9 cellular contexts compared by ENCODE assay signal in genomic region chr10:100656479-100656878, GRCh38.
DNase-seq lines count a peak whose midpoint lies in the region; ATAC-seq, FAIRE-seq and TF ChIP-seq lines count a peak whose summit lies in the region.
"Had no signal": no experiment of that assay in that cellular context is flagged by ENCODE, and none has a peak within 500 bp of the region (broad histone marks: within the 10 kb centered on the region; RNA-seq: fewer than 3 reads in every experiment).

No MANE protein-coding gene starts in this region.

- no peaks in the 10 kb centered on the region for H4K20me1 ChIP-seq in HCT116 (ENCODE audit: insufficient read depth)

- H3K4me1 ChIP-seq in HCT116 (ENCODE audit: control insufficient read depth in 1 of 2, insufficient read depth in 2 of 2, low read length in 2 of 2) (peaks cover 6 to 26% of the 10 kb centered on the region in 2 experiments; a peak in 3 of 4 replicates), small intestine (ENCODE audit: control insufficient read depth in 2 of 2, insufficient read depth in 1 of 2, low read depth in 1 of 2, low read length in 1 of 2) (no peaks in the 10 kb centered on the region)
- H3K4me1 ChIP-seq in naive thymus-derived CD4-positive, alpha-beta T cell (ENCODE audit: control insufficient read depth in 2 of 2, insufficient read depth in 2 of 2, low read length in 2 of 2) = peaks cover 4 to 16% of the 10 kb centered on the region in 2 donors

- ATAC-seq in HCT116 = peak; percentile 88
- ATAC-seq in naive thymus-derived CD4-positive, alpha-beta T cell = peak; percentile 26
- ATAC-seq: Right ventricle myocardium inferior had no signal

- no peaks in the 10 kb centered on the region for H3K36me3 ChIP-seq in HCT116 (ENCODE audit: control insufficient read depth in 1 of 2, insufficient read depth in 2 of 2, low read length in 2 of 2)
- H3K36me3 ChIP-seq in naive thymus-derived CD4-positive, alpha-beta T cell (ENCODE audit: control insufficient read depth in 2 of 3, insufficient read depth in 3 of 3, low read length in 3 of 3) = no peaks in the 10 kb centered on the region
- H3K36me3 ChIP-seq in small intestine (ENCODE audit: control insufficient read depth in 2 of 2, insufficient read depth in 2 of 2, low read length in 2 of 2) = no peaks in the 10 kb centered on the region

- RAD21 ChIA-PET in HCT116 (lab: Charles Lee; ENCODE audit: low non-redundant PET in 1 of 2, low total read pairs in 2 of 2, uncharacterized antibody in 2 of 2, unreplicated experiment in 2 of 2) = no interaction called here

- POLR2A ChIA-PET in HCT116 (lab: Charles Lee) = no interaction called here
- POLR2A ChIA-PET in naive thymus-derived CD4-positive, alpha-beta T cell (lab: Charles Lee) = no interaction called here

- no peak overlapping the region for H3K27ac Mint-ChIP-seq in naive thymus-derived CD4-positive, alpha-beta T cell
- no peak overlapping the region for H3K27ac Mint-ChIP-seq in T-helper 2 cell treated with Interferon-gamma antibody and Interleukin-4, amounts not matched to agents 5 μg/mL and 100 μg/mL, for 36 hours

- intact Hi-C loops in HCT116 (cut with micrococcal nuclease) = no loop called here
- intact Hi-C loops in naive thymus-derived CD4-positive, alpha-beta T cell (cut with micrococcal nuclease) = loop anchor here in 1 of 2 donors (5.0 to 10.0 kb wide), 4 partner anchors 91 to 568 kb away; partner anchors contain the start of genes LBX1 and PAX2

- H3K9me3 Mint-ChIP-seq in naive thymus-derived CD4-positive, alpha-beta T cell = peaks cover 0 to 11% (median 0%) of the 10 kb centered on the region in 11 donors
- no peaks in the 10 kb centered on the region for H3K9me3 Mint-ChIP-seq in T-helper 2 cell treated with Interferon-gamma antibody and Interleukin-4, amounts not matched to agents 5 μg/mL and 100 μg/mL, for 36 hours

- H3K36me3 Mint-ChIP-seq in naive thymus-derived CD4-positive, alpha-beta T cell = peaks cover 0 to 12% (median 5%) of the 10 kb centered on the region in 5 donors
- H3K36me3 Mint-ChIP-seq in T-helper 2 cell treated with Interferon-gamma antibody and Interleukin-4, amounts not matched to agents 5 μg/mL and 100 μg/mL, for 36 hours (ENCODE audit: low read depth) = no peaks in the 10 kb centered on the region

- peak overlapping the region in 1 of 10 donors; percentile 91 for H3K4me3 Mint-ChIP-seq in naive thymus-derived CD4-positive, alpha-beta T cell
- no peak overlapping the region for H3K4me3 Mint-ChIP-seq in T-helper 2 cell treated with Interferon-gamma antibody and Interleukin-4, amounts not matched to agents 5 μg/mL and 100 μg/mL, for 36 hours

- H3K79me2 ChIP-seq in HCT116 (ENCODE audit: insufficient read depth, low read length) = no peaks in the 10 kb centered on the region

- no peak for TF ChIP-seq RAD21 in HCT116 (IDR thresholded peaks at IDR 0.05; ENCODE audit: low read depth)

- no peaks in the 10 kb centered on the region for H3K9me2 ChIP-seq in HCT116 (ENCODE audit: insufficient read depth)

- TF ChIP-seq CTCF in HCT116 (IDR thresholded peaks at IDR 0.05 in 2 of 3, conservative IDR thresholded peaks at IDR 0.05 in 1 of 3; ENCODE audit: borderline replicate concordance in 1 of 3, insufficient read depth in 1 of 3, low read depth in 2 of 3, low read length in 2 of 3) (0 out of 6 replicates have a peak, but pooled peaks of 1 of the 3 experiments have one; percentile 7), choroid plexus epithelial cell (conservative IDR thresholded peaks at IDR 0.05; ENCODE audit: low read depth, low read length) (no peak)

- no TSS peak for BruUV-seq in HCT116 (replicated peaks; lab: Mats Ljungman, UMichigan)

- H3K4me2 ChIP-seq in HCT116 (ENCODE audit: low read length) = peak overlapping the region; percentile 67

- peak overlapping the region; percentile 28 to 30; a peak in 3 of 4 replicates for H3K4me3 ChIP-seq in HCT116 (replicated peaks in 1 of 2; ENCODE audit: low read depth in 1 of 2, low read length in 2 of 2)
- H3K4me3 ChIP-seq in choroid plexus epithelial cell (ENCODE audit: low read depth, low read length) = no peak overlapping the region
- H3K4me3 ChIP-seq in naive thymus-derived CD4-positive, alpha-beta T cell (ENCODE audit: low read length) = no peak overlapping the region
- no peak overlapping the region for H3K4me3 ChIP-seq in small intestine (ENCODE audit: low read depth in 1 of 2, low read length in 2 of 2)

- no peak for TF ChIP-seq POLR2A in HCT116 (IDR thresholded peaks at IDR 0.05; ENCODE audit: borderline replicate concordance, extremely low read depth, insufficient read depth, insufficient read length)

- CTCF ChIA-PET in HCT116 (lab: Charles Lee) = no interaction called here
- CTCF ChIA-PET in naive thymus-derived CD4-positive, alpha-beta T cell (lab: Charles Lee) = no interaction called here

- H3K27me3 Mint-ChIP-seq in naive thymus-derived CD4-positive, alpha-beta T cell = peaks cover 76 to 86% (median 83%) of the 10 kb centered on the region in 5 donors
- H3K27me3 Mint-ChIP-seq in T-helper 2 cell treated with Interferon-gamma antibody and Interleukin-4, amounts not matched to agents 5 μg/mL and 100 μg/mL, for 36 hours (ENCODE audit: low read depth) = peaks cover 80% of the 10 kb centered on the region

- peaks cover 18 to 35% (median 27%) of the 10 kb centered on the region in 7 donors for H3K4me1 Mint-ChIP-seq in naive thymus-derived CD4-positive, alpha-beta T cell
- H3K4me1 Mint-ChIP-seq in T-helper 2 cell treated with Interferon-gamma antibody and Interleukin-4, amounts not matched to agents 5 μg/mL and 100 μg/mL, for 36 hours (ENCODE audit: low read depth) = peaks cover 20% of the 10 kb centered on the region

- FAIRE-seq in small intestine (lab: Jason Lieb, UNC) = no peak

- DNase-seq in COLO829 (ENCODE audit: low spot score) (peak; percentile 24), HCT116 (ENCODE audit: low read depth, low spot score) (no peak), choroid plexus epithelial cell (ENCODE audit: low read depth) (peak; percentile 7), H4 (ENCODE audit: low spot score) (no peak), small intestine (no peak), NCI-H1048 (lab: John Stamatoyannopoulos, UW) (no peak)
- no peak for DNase-seq in naive thymus-derived CD4-positive, alpha-beta T cell
- DNase-seq in T-helper 2 cell treated with Interferon-gamma antibody and Interleukin-4, amounts not matched to agents 5 μg/mL and 100 μg/mL, for 36 hours (ENCODE audit: low spot score) = no peak

- H3K9me3 ChIP-seq in HCT116 (ENCODE audit: control insufficient read depth in 1 of 2, insufficient read depth in 1 of 2, low read depth in 1 of 2, low read length in 2 of 2) = no peaks in the 10 kb centered on the region
- H3K9me3 ChIP-seq in naive thymus-derived CD4-positive, alpha-beta T cell (ENCODE audit: control insufficient read depth in 2 of 3, low read length in 3 of 3) = no peaks in the 10 kb centered on the region
- no peaks in the 10 kb centered on the region for H3K9me3 ChIP-seq in small intestine (ENCODE audit: control insufficient read depth, low read depth)

- H3K27me3 ChIP-seq in HCT116 (ENCODE audit: insufficient read depth, low read length) = no peaks in the 10 kb centered on the region; the same call in 1 of the 2 replicates
- H3K27me3 ChIP-seq in naive thymus-derived CD4-positive, alpha-beta T cell (ENCODE audit: control insufficient read depth in 2 of 2, insufficient read depth in 2 of 2, low read length in 2 of 2) = peaks cover 19 to 27% of the 10 kb centered on the region in 2 donors
- H3K27me3 ChIP-seq in small intestine (ENCODE audit: control insufficient read depth in 2 of 2, insufficient read depth in 2 of 2, low read length in 2 of 2) = peaks cover 10 to 62% of the 10 kb centered on the region in 2 donors

- H2AFZ ChIP-seq in HCT116 (ENCODE audit: low read depth, low read length, poor library complexity, severe bottlenecking) = no peak overlapping the region

- WGBS in small intestine, 3 donors = 4 to 6% (median 5%) methylated on average over 24 to 34 of the region's 34 CpGs

- H3K27ac ChIP-seq in HCT116 (ENCODE audit: low read depth, low read length) (no peak overlapping the region), small intestine (ENCODE audit: low read depth in 1 of 2, low read length in 1 of 2) (no peak overlapping the region)
- no peak overlapping the region for H3K27ac ChIP-seq in naive thymus-derived CD4-positive, alpha-beta T cell (ENCODE audit: low read depth, low read length)

- no peak overlapping the region for H3K9ac ChIP-seq in HCT116 (ENCODE audit: low read length)

TF ChIP-seq in HCT116, 20 proteins besides CTCF, POLR2A, EP300 and RAD21 (continues in another document):
- TF ChIP-seq ZNF274 (IDR thresholded peaks at IDR 0.05; ENCODE audit: low read depth, low read length) (no peak), CEBPB (IDR thresholded peaks at IDR 0.05; ENCODE audit: low read depth) (no peak; the same call in 1 of the 2 replicates), EGR1 (IDR thresholded peaks at IDR 0.05; ENCODE audit: low read depth) (no peak), ZBTB33 (IDR thresholded peaks at IDR 0.05; ENCODE audit: extremely low read depth, insufficient replicate concordance, low read length) (no peak)

Comparison
In these comparisons a context has a peak if more than half of its experiments do, and no peak if none do; other contexts are left out.
1. DNase-seq: peak in COLO829 (single experiment) and choroid plexus epithelial cell (single experiment); none in HCT116 (single experiment), naive thymus-derived CD4-positive, alpha-beta T cell (0 of 9), H4 (single experiment), small intestine (single experiment), T-helper 2 cell treated with Interferon-gamma antibody and Interleukin-4, amounts not matched to agents 5 μg/mL and 100 μg/mL, for 36 hours (single experiment) and NCI-H1048 (single experiment).
2. H3K4me3 ChIP-seq: peak in HCT116 (2 of 2); none in choroid plexus epithelial cell (single experiment), naive thymus-derived CD4-positive, alpha-beta T cell (single experiment) and small intestine (0 of 2).